24 cellular contexts compared by ENCODE assay signal in the genomic region with DNA sequence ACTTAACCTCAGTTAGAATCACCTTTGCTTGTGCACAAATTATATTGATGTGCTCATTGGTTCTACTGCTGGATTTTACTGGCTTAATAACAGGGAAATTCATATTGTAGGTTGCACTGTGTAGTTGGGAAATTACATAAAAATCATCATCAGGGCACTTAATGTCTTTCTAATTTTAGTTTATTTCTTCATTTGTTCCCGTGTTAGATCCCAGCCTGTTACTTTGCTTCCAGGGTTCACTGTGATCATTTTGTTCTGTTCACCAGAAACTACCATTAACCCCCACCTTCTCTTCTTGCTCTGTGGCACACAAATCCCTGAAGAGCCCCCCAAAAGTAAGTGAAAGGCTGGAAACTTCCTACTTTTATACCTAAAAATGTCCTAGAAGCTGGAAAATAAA.
DNase-seq lines count a peak whose midpoint lies in the region; ATAC-seq and TF ChIP-seq lines count a peak whose summit lies in the region.
"Had no signal": no experiment of that assay in that cellular context is flagged by ENCODE, and none has a peak within 500 bp of the region (broad histone marks: within the 10 kb centered on the region; RNA-seq: fewer than 3 reads in every experiment).

No MANE protein-coding gene starts in this region.

- H3K4me1 ChIP-seq in RWPE2 (ENCODE audit: insufficient read depth, poor library complexity, severe bottlenecking), result peaks cover 5% of the 10 kb centered on the region
- peaks cover 30% of the 10 kb centered on the region for H3K4me1 ChIP-seq in osteoblast (ENCODE audit: insufficient read depth, low read length)
- H3K4me1 ChIP-seq in thoracic aorta (ENCODE audit: control insufficient read depth in 1 of 2, low read depth in 2 of 2), result peaks cover 15 to 45% of the 10 kb centered on the region in 2 donors
- no peaks in the 10 kb centered on the region for H3K4me1 ChIP-seq in transverse colon
- H3K4me1 ChIP-seq in neural progenitor cell, result no peaks in the 10 kb centered on the region
- H3K4me1 ChIP-seq: HAP-1 had no signal

- H3K9me3 ChIP-seq in RWPE2 (ENCODE audit: severe bottlenecking) (no peaks in the 10 kb centered on the region), osteoblast (ENCODE audit: low read depth, low read length) (no peaks in the 10 kb centered on the region), thoracic aorta (no peaks in the 10 kb centered on the region), transverse colon (no peaks in the 10 kb centered on the region), neural progenitor cell (ENCODE audit: low read depth) (no peaks in the 10 kb centered on the region)
- H3K9me3 ChIP-seq: HAP-1, vagina had no signal

- no peaks in the 10 kb centered on the region for H3K79me2 ChIP-seq in osteoblast (ENCODE audit: insufficient read depth, low read length)
- H3K79me2 ChIP-seq in neural progenitor cell (ENCODE audit: low read depth), result no peaks in the 10 kb centered on the region

- ATAC-seq in RWPE2 (ENCODE audit: low read depth), result no peak
- peak; percentile 29 for ATAC-seq in thoracic aorta (ENCODE audit: insufficient number of reproducible peaks, low FRiP score, low read depth)
- no peak for ATAC-seq in HG02884 (IDR thresholded peaks at IDR 0.05; ENCODE audit: unreplicated experiment)
- ATAC-seq in T-cell (replicated peaks in 1 of 4), result no peak
- ATAC-seq: activated CD8-positive, alpha-beta T cell treated with anti-CD3 and anti-CD28 coated beads for 36 hours had no signal

- CTCF ChIA-PET in T-cell (lab: Charles Lee), result no interaction called here

- H3K4me3 ChIP-seq in RWPE2 (ENCODE audit: severe bottlenecking) (no peak overlapping the region), osteoblast (ENCODE audit: insufficient read depth, low read length) (no peak overlapping the region), thoracic aorta (peak overlapping the region; percentile 5), transverse colon (no peak overlapping the region), neural progenitor cell (no peak overlapping the region)
- H3K4me3 ChIP-seq: dorsolateral prefrontal cortex, HAP-1, PC-9, vagina had no signal

- intact Hi-C loops in transverse colon (cut with DNase I; ENCODE audit: low total_unique reads), result no loop called here

- no peak for TF ChIP-seq EP300 in transverse colon (IDR thresholded peaks at IDR 0.05; ENCODE audit: low read depth)

- H3K27me3 Mint-ChIP-seq in chondrocyte (ENCODE audit: low read depth), result no peaks in the 10 kb centered on the region
- H3K27me3 Mint-ChIP-seq in T-cell, result peaks cover 4 to 27% of the 10 kb centered on the region in 2 donors
- peaks cover 4% of the 10 kb centered on the region for H3K27me3 Mint-ChIP-seq in neural progenitor cell (ENCODE audit: insufficient read depth, low read depth)

- TF ChIP-seq CTCF in RWPE2 (IDR thresholded peaks at IDR 0.05; ENCODE audit: poor library complexity, severe bottlenecking) (no peak), chondrocyte (IDR thresholded peaks at IDR 0.05) (no peak), osteoblast (IDR thresholded peaks at IDR 0.05; ENCODE audit: extremely low read depth, low read depth, low read length) (no peak), thoracic aorta (IDR thresholded peaks at IDR 0.05) (no peak), transverse colon (IDR thresholded peaks at IDR 0.05) (no peak), neural progenitor cell (IDR thresholded peaks at IDR 0.05) (no peak)

- in situ Hi-C loops in transverse colon (cut with MboI; ENCODE audit: low pct_ligation_motif_present in 1 of 4, low pct_unique_long_range_greater_than_20kb in 1 of 4, low sequenced_read_pairs in 3 of 4), result no loop called here

- H2AFZ ChIP-seq in osteoblast (ENCODE audit: low read length) (no peak overlapping the region), neural progenitor cell (replicated peaks) (no peak overlapping the region)
- H2AFZ ChIP-seq: PC-9 had no signal

- H3K4me2 ChIP-seq in osteoblast (ENCODE audit: insufficient read depth, low read length) (no peak overlapping the region), neural progenitor cell (no peak overlapping the region)
- H3K4me2 ChIP-seq: PC-9 had no signal

- H3K27ac Mint-ChIP-seq in chondrocyte (ENCODE audit: unreplicated experiment) (peak overlapping the region; percentile 67), T-cell (no peak overlapping the region), neural progenitor cell (no peak overlapping the region)
- H3K27ac Mint-ChIP-seq: activated CD8-positive, alpha-beta T cell treated with anti-CD3 and anti-CD28 coated beads for 36 hours; activated naive CD4-positive, alpha-beta T cell treated with anti-CD3 and anti-CD28 coated beads, Interleukin-2, amount 50 U/mL, for 24 hours; activated T-helper 2 cell treated with anti-CD3 and anti-CD28 coated beads, Interferon-gamma antibody, Interleukin-2, Interleukin-4, amounts not matched to agents 10 μg/mL and 5 μg/mL and 100 μg/mL, durations not matched to agents 14 hours and 24 hours and 36 hours had no signal

- peak overlapping the region; percentile 45 for H3K27ac ChIP-seq in RWPE2 (ENCODE audit: poor library complexity, severe bottlenecking)
- peak overlapping the region; percentile 82 for H3K27ac ChIP-seq in osteoblast (ENCODE audit: low read depth, low read length)
- H3K27ac ChIP-seq in thoracic aorta, result peak overlapping the region; percentile 86 to 87
- H3K27ac ChIP-seq in transverse colon, result peak overlapping the region in 1 of 4 donors; percentile 19
- H3K27ac ChIP-seq in neural progenitor cell, result no peak overlapping the region
- H3K27ac ChIP-seq: C4-2B, PC-9, vagina had no signal

- DNase-seq in RWPE2 (ENCODE audit: low spot score) (no peak), chondrocyte (ENCODE audit: low spot score) (no peak), osteoblast (ENCODE audit: insufficient read length, low spot score, missing footprints) (no peak), thoracic aorta (ENCODE audit: low spot score) (no peak), transverse colon (no peak), T-cell (no peak), neural progenitor cell (ENCODE audit: low spot score) (no peak)
- DNase-seq: activated CD4-positive, alpha-beta T cell treated with anti-CD3 and anti-CD28 coated beads for 1 hour; activated CD8-positive, alpha-beta T cell treated with anti-CD3 and anti-CD28 coated beads for 36 hours; Calu3; dorsolateral prefrontal cortex; NCI-H1105; NCI-H1930; NCI-H524 treated with DMSO at 0.1 percent for 48 hours; SIG-M5; stimulated activated CD4-positive, alpha-beta T cell treated with anti-CD3 and anti-CD28 coated beads, Interleukin-2, amount 100 ng/mL, for 48 hours; T-helper 1 cell had no signal

- no peak overlapping the region for H3K9ac ChIP-seq in neural progenitor cell

- TF ChIP-seq POLR2A in transverse colon (IDR thresholded peaks at IDR 0.05), result no peak

- H3K27me3 ChIP-seq in RWPE2 (ENCODE audit: insufficient read depth, poor library complexity, severe bottlenecking) (no peaks in the 10 kb centered on the region), osteoblast (ENCODE audit: insufficient read depth, low read length) (no peaks in the 10 kb centered on the region), thoracic aorta (replicated peaks; ENCODE audit: insufficient read depth) (no peaks in the 10 kb centered on the region), transverse colon (no peaks in the 10 kb centered on the region), neural progenitor cell (no peaks in the 10 kb centered on the region)
- H3K27me3 ChIP-seq: dorsolateral prefrontal cortex, vagina had no signal

- POLR2A ChIA-PET in T-cell (lab: Charles Lee), result no interaction called here

- H3K9me3 Mint-ChIP-seq in chondrocyte (ENCODE audit: low read depth) (no peaks in the 10 kb centered on the region), T-cell (peaks cover 0 to 8% (median 0%) of the 10 kb centered on the region in 3 donors), neural progenitor cell (peaks cover 7% of the 10 kb centered on the region)
- H3K9me3 Mint-ChIP-seq: activated CD8-positive, alpha-beta T cell treated with anti-CD3 and anti-CD28 coated beads for 36 hours; activated naive CD4-positive, alpha-beta T cell treated with anti-CD3 and anti-CD28 coated beads, Interleukin-2, amount 50 U/mL, for 24 hours; activated T-helper 2 cell treated with anti-CD3 and anti-CD28 coated beads, Interferon-gamma antibody, Interleukin-2, Interleukin-4, amounts not matched to agents 10 μg/mL and 5 μg/mL and 100 μg/mL, durations not matched to agents 14 hours and 24 hours and 36 hours had no signal

- H3K36me3 Mint-ChIP-seq in chondrocyte (ENCODE audit: low read depth) (peaks cover 3% of the 10 kb centered on the region), T-cell (no peaks in the 10 kb centered on the region), neural progenitor cell (no peaks in the 10 kb centered on the region)
- H3K36me3 Mint-ChIP-seq: activated naive CD4-positive, alpha-beta T cell treated with anti-CD3 and anti-CD28 coated beads, Interleukin-2, amount 50 U/mL, for 24 hours had no signal

- H3K36me3 ChIP-seq in RWPE2 (ENCODE audit: low read depth) (no peaks in the 10 kb centered on the region), osteoblast (ENCODE audit: insufficient read depth, low read length) (no peaks in the 10 kb centered on the region), thoracic aorta (no peaks in the 10 kb centered on the region), transverse colon (no peaks in the 10 kb centered on the region), neural progenitor cell (no peaks in the 10 kb centered on the region)
- H3K36me3 ChIP-seq: HAP-1, vagina had no signal

- H3F3A ChIP-seq in neural progenitor cell (ENCODE audit: low read depth), result no peaks in the 10 kb centered on the region

- H3K4me3 Mint-ChIP-seq in chondrocyte (ENCODE audit: unreplicated experiment) (no peak overlapping the region), T-cell (no peak overlapping the region), neural progenitor cell (no peak overlapping the region)
- H3K4me3 Mint-ChIP-seq: activated CD8-positive, alpha-beta T cell treated with anti-CD3 and anti-CD28 coated beads for 36 hours; activated naive CD4-positive, alpha-beta T cell treated with anti-CD3 and anti-CD28 coated beads, Interleukin-2, amount 50 U/mL, for 24 hours had no signal

- H3K4me1 Mint-ChIP-seq in chondrocyte (ENCODE audit: low read depth) (peaks cover 44% of the 10 kb centered on the region), T-cell (no peaks in the 10 kb centered on the region), neural progenitor cell (peaks cover 22% of the 10 kb centered on the region)
- H3K4me1 Mint-ChIP-seq: activated naive CD4-positive, alpha-beta T cell treated with anti-CD3 and anti-CD28 coated beads, Interleukin-2, amount 50 U/mL, for 24 hours had no signal

- 50 to 60% methylated on average over 1 of the region's 1 CpG for WGBS in transverse colon (ENCODE audit: low coverage in 1 of 2), 2 donors

- H4K20me1 ChIP-seq in osteoblast (ENCODE audit: insufficient read depth, low read length) (no peaks in the 10 kb centered on the region), neural progenitor cell (ENCODE audit: low read depth) (no peaks in the 10 kb centered on the region)
